Comparison of ENCODE assay signal across 27 cellular contexts in genomic region chr1:220127076-220127475, GRCh38.
"Had no signal": no experiment of that assay in that cellular context is flagged by ENCODE, and none has a peak within 500 bp of the region (broad histone marks: within the 10 kb centered on the region; RNA-seq: fewer than 3 reads in every experiment).

No MANE protein-coding gene starts in this region.

- H3K4me1 Mint-ChIP-seq: mesothelial cell of epicardium, neural crest cell had no signal

- H3K9me3 Mint-ChIP-seq: dendritic cell treated with granulocyte-macrophage colony-stimulating factor and Interleukin-4, amounts not matched to agents 40 ng/mL and 50 ng/mL, for 4 days; endodermal cell; natural killer cell treated with Interleukin-12 subunit alpha and Interleukin-12 subunit beta and Interleukin-15 and Interleukin-18, amount 100 ng/mL, for 72 hours; neural crest cell; stimulated activated naive CD8-positive, alpha-beta T cell treated with anti-CD3 and anti-CD28 coated beads, Interleukin-15, Interleukin-2, amounts not matched to agents 100 ng/mL and 50 ng/mL, for 24 hours had no signal

- H3K9me3 ChIP-seq: esophagus muscularis mucosa, gastroesophageal sphincter, left lung, mucosa of descending colon, neutrophil, pancreas, right lobe of liver, thoracic aorta, tibial nerve, upper lobe of left lung had no signal

- ATAC-seq: foreskin keratinocyte; gastroesophageal sphincter; heart left ventricle; left cardiac atrium; left lung; mucosa of descending colon; natural killer cell treated with Interleukin-12 subunit alpha and Interleukin-12 subunit beta and Interleukin-15 and Interleukin-18, amount 100 ng/mL, for 72 hours; pancreas; right lobe of liver; stimulated activated naive B cell treated with anti-CD40 and anti-IgM and Interleukin-4, amounts not matched to agents 10 μg/mL and 1 μg/mL and 100 μg/mL, for 72 hours had no signal

- H3K27ac Mint-ChIP-seq: dendritic cell treated with granulocyte-macrophage colony-stimulating factor and Interleukin-4, amounts not matched to agents 40 ng/mL and 50 ng/mL, for 4 days; endodermal cell; mesothelial cell of epicardium; natural killer cell treated with Interleukin-12 subunit alpha and Interleukin-12 subunit beta and Interleukin-15 and Interleukin-18, amount 100 ng/mL, for 72 hours; stimulated activated naive B cell treated with anti-CD40 and anti-IgM and Interleukin-4, amounts not matched to agents 10 μg/mL and 1 μg/mL and 100 μg/mL, for 72 hours; stimulated activated naive CD8-positive, alpha-beta T cell treated with anti-CD3 and anti-CD28 coated beads, Interleukin-15, Interleukin-2, amounts not matched to agents 100 ng/mL and 50 ng/mL, for 24 hours had no signal

- H3K27me3 ChIP-seq: esophagus muscularis mucosa, foreskin keratinocyte, gastroesophageal sphincter, heart left ventricle, hepatocyte, left lung, neutrophil, pancreas, right lobe of liver, tibial nerve, upper lobe of left lung had no signal

- H3K27me3 Mint-ChIP-seq: dendritic cell treated with granulocyte-macrophage colony-stimulating factor and Interleukin-4, amounts not matched to agents 40 ng/mL and 50 ng/mL, for 4 days; naive B cell; natural killer cell treated with Interleukin-12 subunit alpha and Interleukin-12 subunit beta and Interleukin-15 and Interleukin-18, amount 100 ng/mL, for 72 hours; stimulated activated naive B cell treated with anti-CD40 and anti-IgM and Interleukin-4, amounts not matched to agents 10 μg/mL and 1 μg/mL and 100 μg/mL, for 72 hours; stimulated activated naive CD8-positive, alpha-beta T cell treated with anti-CD3 and anti-CD28 coated beads, Interleukin-15, Interleukin-2, amounts not matched to agents 100 ng/mL and 50 ng/mL, for 24 hours had no signal

- H3K4me3 ChIP-seq: esophagus muscularis mucosa, gastroesophageal sphincter, heart left ventricle, hepatocyte, left lung, mucosa of descending colon, pancreas, right lobe of liver, thoracic aorta, tibial nerve, upper lobe of left lung had no signal

- H3K4me3 Mint-ChIP-seq: dendritic cell treated with granulocyte-macrophage colony-stimulating factor and Interleukin-4, amounts not matched to agents 40 ng/mL and 50 ng/mL, for 4 days; endodermal cell; mesothelial cell of epicardium; naive B cell; natural killer cell treated with Interleukin-12 subunit alpha and Interleukin-12 subunit beta and Interleukin-15 and Interleukin-18, amount 100 ng/mL, for 72 hours; neural crest cell; stimulated activated naive B cell treated with anti-CD40 and anti-IgM and Interleukin-4, amounts not matched to agents 10 μg/mL and 1 μg/mL and 100 μg/mL, for 72 hours; stimulated activated naive CD8-positive, alpha-beta T cell treated with anti-CD3 and anti-CD28 coated beads, Interleukin-15, Interleukin-2, amounts not matched to agents 100 ng/mL and 50 ng/mL, for 24 hours had no signal

- H3K4me1 ChIP-seq: foreskin keratinocyte, gastroesophageal sphincter, left lung, tibial nerve, upper lobe of left lung had no signal

- DNase-seq: effector CD8-positive, alpha-beta T cell; endodermal cell; foreskin keratinocyte; heart left ventricle; left cardiac atrium; left lung; mesenchymal stem cell; mucosa of descending colon; naive B cell; pancreas; right lobe of liver; small intestine; stimulated activated CD4-positive, alpha-beta T cell treated with anti-CD3 and anti-CD28 coated beads, Interleukin-15, amount 100 ng/mL, for 24 hours; stimulated activated CD4-positive, alpha-beta T cell treated with anti-CD3 and anti-CD28 coated beads, Interleukin-2, amount 100 ng/mL, for 48 hours; stimulated activated naive B cell treated with anti-CD40 and anti-IgM and Interleukin-4, amounts not matched to agents 10 μg/mL and 1 μg/mL and 100 μg/mL, for 72 hours; upper lobe of left lung had no signal

- H3K27ac ChIP-seq: esophagus muscularis mucosa, foreskin keratinocyte, gastroesophageal sphincter, heart left ventricle, hepatocyte, left lung, neutrophil, pancreas, right lobe of liver, thoracic aorta, tibial nerve, upper lobe of left lung had no signal
